8 cellular contexts compared by ENCODE assay signal in genomic region chr12:53300187-53300586, GRCh38. TPM values are rescaled to one million over a fixed set of nuclear protein-coding genes. Genes with fewer than 3 reads are reported as not detected.
DNase-seq lines count a peak whose midpoint lies in the region; ATAC-seq, FAIRE-seq and TF ChIP-seq lines count a peak whose summit lies in the region.

No MANE protein-coding gene starts in this region.

- no peaks in the 10 kb centered on the region for H3K9me3 Mint-ChIP-seq in nephron progenitor cell

- intact Hi-C loops in PC-3 (cut with micrococcal nuclease) = no loop called here

- DNase-seq in GM06990 (ENCODE audit: extremely low read depth, insufficient read length) (no peak), PC-3 (no peak), nephron progenitor cell (no peak), retina (no peak), HTR-8/SVneo (ENCODE audit: insufficient read length, low spot score) (no peak)

- no peak for FAIRE-seq in HTR-8/SVneo (lab: Jason Lieb, UNC)

- peaks cover 23% of the 10 kb centered on the region for H3K36me3 Mint-ChIP-seq in nephron progenitor cell (ENCODE audit: low read depth)

- H3K36me3 ChIP-seq in GM06990 (ENCODE audit: control insufficient read depth, insufficient read depth, low read length) (peaks cover 4% of the 10 kb centered on the region), PC-3 (ENCODE audit: low read depth, low read length) (peaks cover 14% of the 10 kb centered on the region; the same call in 1 of the 2 replicates), duodenal mucosa (ENCODE audit: control insufficient read depth in 1 of 2, insufficient read depth in 2 of 2, low read length in 2 of 2) (peaks cover 11 to 20% of the 10 kb centered on the region in 2 donors)

- no peaks in the 10 kb centered on the region for H4K20me1 ChIP-seq in PC-3 (ENCODE audit: low read length)

- peaks cover 64% of the 10 kb centered on the region for H3K4me1 Mint-ChIP-seq in nephron progenitor cell

- H3K27me3 Mint-ChIP-seq in nephron progenitor cell (ENCODE audit: low read depth, poor library complexity) = peaks cover 3% of the 10 kb centered on the region

- H3K27me3 ChIP-seq in GM06990 (replicated peaks; ENCODE audit: control insufficient read depth, insufficient read depth, low read length) (no peaks in the 10 kb centered on the region), PC-3 (ENCODE audit: low read length) (no peaks in the 10 kb centered on the region), duodenal mucosa (ENCODE audit: control insufficient read depth in 1 of 2, insufficient read depth in 2 of 2, low read length in 2 of 2) (no peaks in the 10 kb centered on the region)

- H3K27ac Mint-ChIP-seq in nephron progenitor cell = no peak overlapping the region

- H3K4me1 ChIP-seq in PC-3 (ENCODE audit: insufficient read depth, low read length) (peaks cover 45% of the 10 kb centered on the region), duodenal mucosa (ENCODE audit: control insufficient read depth in 1 of 2, insufficient read depth in 2 of 2, low read length in 2 of 2) (peaks cover 18 to 39% of the 10 kb centered on the region in 2 donors)

- POLR2A ChIA-PET in PC-3 (lab: Charles Lee; ENCODE audit: unreplicated experiment) = no interaction called here

- H3K79me2 ChIP-seq in PC-3 (ENCODE audit: low read length) = peaks cover 64% of the 10 kb centered on the region

- ATAC-seq in PC-3 (no peak), HG03521 (IDR thresholded peaks at IDR 0.05; ENCODE audit: unreplicated experiment) (no peak), HG03108 (IDR thresholded peaks at IDR 0.05; ENCODE audit: unreplicated experiment) (no peak)

- no TSS peak for BruUV-seq in PC-3 (replicated peaks; lab: Mats Ljungman, UMichigan)

- peak overlapping the region; percentile 90 for H3K4me2 ChIP-seq in PC-3 (ENCODE audit: low read length)

- H2AFZ ChIP-seq in PC-3 (ENCODE audit: low read length) = peak overlapping the region; percentile 62

- H3K9me3 ChIP-seq in PC-3 (ENCODE audit: low read length) (no peaks in the 10 kb centered on the region), duodenal mucosa (ENCODE audit: control insufficient read depth in 1 of 2, low read length in 2 of 2) (no peaks in the 10 kb centered on the region)

- H3K4me3 ChIP-seq in GM06990 (replicated peaks; ENCODE audit: low read depth, low read length) (peak overlapping the region; percentile 86), PC-3 (ENCODE audit: low read length) (peak overlapping the region; percentile 90), duodenal mucosa (ENCODE audit: low read depth in 1 of 2, low read length in 2 of 2) (peak overlapping the region; percentile 88 to 100)

- TF ChIP-seq CTCF in GM06990 (IDR thresholded peaks at IDR 0.05; ENCODE audit: insufficient read depth, low read length, poor library complexity, severe bottlenecking) = no peak
- TF ChIP-seq CTCF in PC-3 (conservative IDR thresholded peaks at IDR 0.05; ENCODE audit: low read depth, low read length) = no peak
- TF ChIP-seq CTCF in nephron progenitor cell (IDR thresholded peaks at IDR 0.05) = no peak

- H3K9ac ChIP-seq in PC-3 (ENCODE audit: low read length) (peak overlapping the region; percentile 91), duodenal mucosa (ENCODE audit: low read depth in 1 of 2, low read length in 2 of 2) (peak overlapping the region; percentile 77 to 92)

- H3K9me2 ChIP-seq in PC-3 (replicated peaks; ENCODE audit: low read length) = no peaks in the 10 kb centered on the region

- CTCF ChIA-PET in PC-3 (lab: Charles Lee) = interaction anchor here (2.4 kb wide), 1 partner anchor 21 kb away, joined by 10 read pairs; the partner anchor contains the start of gene AAAS

- H3K4me3 Mint-ChIP-seq in nephron progenitor cell = peak overlapping the region; percentile 90

- H3K27ac ChIP-seq in PC-3 (ENCODE audit: low read length) = peak overlapping the region; percentile 98
- H3K27ac ChIP-seq in duodenal mucosa (ENCODE audit: low read depth, low read length) = no peak overlapping the region

- peaks cover 9% of the 10 kb centered on the region for H3F3A ChIP-seq in PC-3 (ENCODE audit: low read length, unreplicated experiment)

RNA-seq across cellular contexts. Expression of gene MYG1, which starts 0.7 kb away (rescaled TPM):
- 81.0 and 89.9 TPM in 2 replicates for total RNA-seq in PC-3 (2014; rRNA removed)

RNA-seq across cellular contexts. Expression of gene PFDN5, which starts 4.8 kb away (rescaled TPM):
- total RNA-seq in PC-3 (2014; rRNA removed) = 476 and 519 TPM in 2 replicates

RNA-seq across cellular contexts. Expression of gene AAAS, which starts 21.2 kb away (rescaled TPM):
- 53.5 and 55.8 TPM in 2 replicates for total RNA-seq in PC-3 (2014; rRNA removed)

RNA-seq across cellular contexts. Expression of gene ESPL1, which starts 32.1 kb away (rescaled TPM):
- 31.6 and 37.3 TPM in 2 replicates for total RNA-seq in PC-3 (2014; rRNA removed)

RNA-seq across cellular contexts. Expression of gene SP7, which starts 36.0 kb away (rescaled TPM):
- not detected in 2 replicates for total RNA-seq in PC-3 (2014; rRNA removed)
